Comparison of ENCODE assay signal across 9 cellular contexts in genomic region chr1:109201123-109201703, GRCh38. TPM values are rescaled to one million over a fixed set of nuclear protein-coding genes. Genes with fewer than 3 reads are reported as not detected.
DNase-seq lines count a peak whose midpoint lies in the region; ATAC-seq, FAIRE-seq and TF ChIP-seq lines count a peak whose summit lies in the region.
"Had no signal": no experiment of that assay in that cellular context is flagged by ENCODE, and none has a peak within 500 bp of the region (broad histone marks: within the 10 kb centered on the region; RNA-seq: fewer than 3 reads in every experiment).

No MANE protein-coding gene starts in this region.

- TF ChIP-seq POLR2A in breast epithelium (IDR thresholded peaks at IDR 0.05) (no peak), HepG2 (IDR thresholded peaks at IDR 0.05; ENCODE audit: insufficient read depth in 1 of 2, low read depth in 2 of 2, low read length in 2 of 2) (no peak)

- H3K4me3 Mint-ChIP-seq in T-helper 2 cell treated with Interferon-gamma antibody and Interleukin-4, amounts not matched to agents 5 μg/mL and 100 μg/mL, for 36 hours, result no peak overlapping the region
- H3K4me3 Mint-ChIP-seq: T-cell had no signal

- H3K9me3 Mint-ChIP-seq in T-helper 2 cell treated with Interferon-gamma antibody and Interleukin-4, amounts not matched to agents 5 μg/mL and 100 μg/mL, for 36 hours, result no peaks in the 10 kb centered on the region
- H3K9me3 Mint-ChIP-seq: T-cell had no signal

- DNase-seq in EH (ENCODE audit: low read depth) (peak; percentile 80), HUDEP-2 (lab: John Stamatoyannopoulos, UW; ENCODE audit: unreplicated experiment in 76 of 76) (peak in 57 of 76 experiments; percentile 12 to 76 (median 50)), breast epithelium (ENCODE audit: low spot score in 2 of 2) (no peak), HepG2 (ENCODE audit: low spot score) (peak; percentile 49), NCI-H2029 (lab: John Stamatoyannopoulos, UW) (no peak)
- peak; percentile 73 for DNase-seq in T-helper 2 cell treated with Interferon-gamma antibody and Interleukin-4, amounts not matched to agents 5 μg/mL and 100 μg/mL, for 36 hours (ENCODE audit: low spot score)
- DNase-seq in stimulated activated CD8-positive, alpha-beta memory T cell treated with anti-CD3 and anti-CD28 coated beads, Interleukin-4, amount 100 ng/mL, for 48 hours, result peak; percentile 84

- no peaks in the 10 kb centered on the region for H3K36me3 ChIP-seq in breast epithelium
- no peaks in the 10 kb centered on the region for H3K36me3 ChIP-seq in HepG2 (replicated peaks in 1 of 2; ENCODE audit: control insufficient read depth in 1 of 2, insufficient read depth in 2 of 2, low read length in 2 of 2)

- H3K9ac ChIP-seq in HepG2 (ENCODE audit: insufficient read depth, low read depth, low read length), result no peak overlapping the region

- TF ChIP-seq CTCF in breast epithelium (IDR thresholded peaks at IDR 0.05) (peak in 2 of 3 donors; percentile 21 to 41), HepG2 (CRISPR knock-in tag; IDR thresholded peaks at IDR 0.05) (peak; percentile 79)

- peak; percentile 57 for FAIRE-seq in HepG2 (lab: Jason Lieb, UNC)

- TF ChIP-seq RAD21 in HepG2 (CRISPR knock-in tag; IDR thresholded peaks at IDR 0.05), result 0 out of 2 replicates have a peak, but pooled peaks have one; percentile 23

- intact Hi-C loops in breast epithelium (cut with DNase I; ENCODE audit: low total_unique reads), result no loop called here
- intact Hi-C loops in HepG2 (cut with micrococcal nuclease; ENCODE audit: unreplicated experiment), result loop anchor here (1.0 to 5.0 kb wide), 2 partner anchors 36 to 62 kb away; no protein-coding TSS in a partner anchor

- H3K27ac ChIP-seq in breast epithelium (peak overlapping the region in 1 of 2 donors; percentile 28), HepG2 (ENCODE audit: extremely low read length, insufficient read depth, low read length) (no peak overlapping the region)

- H3K36me3 Mint-ChIP-seq in T-helper 2 cell treated with Interferon-gamma antibody and Interleukin-4, amounts not matched to agents 5 μg/mL and 100 μg/mL, for 36 hours (ENCODE audit: low read depth), result no peaks in the 10 kb centered on the region

- H3K4me1 Mint-ChIP-seq in T-helper 2 cell treated with Interferon-gamma antibody and Interleukin-4, amounts not matched to agents 5 μg/mL and 100 μg/mL, for 36 hours (ENCODE audit: low read depth), result peaks cover 21% of the 10 kb centered on the region

- H3K9me3 ChIP-seq in breast epithelium (no peaks in the 10 kb centered on the region), HepG2 (ENCODE audit: low read length) (no peaks in the 10 kb centered on the region)

- peak; percentile 65 for ATAC-seq in HepG2
- ATAC-seq in HG03175 (IDR thresholded peaks at IDR 0.05; ENCODE audit: unreplicated experiment), result no peak
- ATAC-seq: T-cell had no signal

- H4K20me1 ChIP-seq in HepG2 (ENCODE audit: insufficient read depth, low read length), result no peaks in the 10 kb centered on the region

- WGBS in HepG2 (ENCODE audit: low lambda C conversion rate), result 42% methylated on average over 2 of the region's 2 CpGs

- POLR2A ChIA-PET in HepG2 (lab: Yijun Ruan, JAX), result interaction anchor here (0.7 to 1.0 kb wide), 2 partner anchors 12 to 13 kb away, joined by 4 read pairs; partner anchors contain the start of gene SARS1

- H3K27ac Mint-ChIP-seq in T-helper 2 cell treated with Interferon-gamma antibody and Interleukin-4, amounts not matched to agents 5 μg/mL and 100 μg/mL, for 36 hours, result peak overlapping the region; percentile 11
- H3K27ac Mint-ChIP-seq: T-cell had no signal

- H2AFZ ChIP-seq in HepG2 (ENCODE audit: low read length), result no peak overlapping the region

- no TSS peak for BruUV-seq in HepG2 (replicated peaks; lab: Mats Ljungman, UMichigan)

- H3K79me2 ChIP-seq in HepG2 (ENCODE audit: insufficient read depth, low read length), result no peaks in the 10 kb centered on the region

- H3K4me3 ChIP-seq in breast epithelium (no peak overlapping the region), HepG2 (replicated peaks in 1 of 3; ENCODE audit: insufficient read depth in 1 of 3, low read depth in 2 of 3, low read length in 3 of 3) (no peak overlapping the region)

- no peaks in the 10 kb centered on the region for H3K27me3 ChIP-seq in breast epithelium
- no peaks in the 10 kb centered on the region for H3K27me3 ChIP-seq in HepG2 (ENCODE audit: control insufficient read depth in 1 of 2, insufficient read depth in 2 of 2, low read length in 2 of 2)

- no peaks in the 10 kb centered on the region for H3K27me3 Mint-ChIP-seq in T-helper 2 cell treated with Interferon-gamma antibody and Interleukin-4, amounts not matched to agents 5 μg/mL and 100 μg/mL, for 36 hours (ENCODE audit: low read depth)
- H3K27me3 Mint-ChIP-seq: T-cell had no signal

- TF ChIP-seq EP300 in HepG2 (IDR thresholded peaks at IDR 0.05; ENCODE audit: low read depth in 2 of 2, low read length in 2 of 2) (no peak), HepG2 (CRISPR knock-in tag; IDR thresholded peaks at IDR 0.05; ENCODE audit: borderline replicate concordance) (no peak)

- no peak overlapping the region for H3K4me2 ChIP-seq in HepG2 (ENCODE audit: low read depth, low read length)

- CTCF ChIA-PET in HepG2 (lab: Yijun Ruan, JAX; ENCODE audit: low intra/inter-chr PET ratio, low total read pairs), result interaction anchor here (1.6 to 1.7 kb wide), 2 partner anchors 53 to 62 kb away, joined by 3 to 7 read pairs; no protein-coding TSS in a partner anchor

- H3K4me1 ChIP-seq in breast epithelium (no peaks in the 10 kb centered on the region), HepG2 (ENCODE audit: insufficient read depth, low read length) (peaks cover 28% of the 10 kb centered on the region)

- in situ Hi-C loops in HepG2 (cut with HindIII; ENCODE audit: extremely low pct_ligation_motif_present, low pct_unique_long_range_greater_than_20kb), result loop anchor here (5.0 kb wide), 1 partner anchor 61 kb away; no protein-coding TSS in a partner anchor

TF ChIP-seq in HepG2, 621 proteins besides CTCF, POLR2A, EP300 and RAD21 (continues in another document):
- TF ChIP-seq SMC3 (IDR thresholded peaks at IDR 0.05; ENCODE audit: low read length) (peak; percentile 59; the same call in 1 of the 2 replicates), PAX8 (CRISPR knock-in tag; IDR thresholded peaks at IDR 0.05; ENCODE audit: borderline replicate concordance) (no peak), STAG1 (CRISPR knock-in tag; IDR thresholded peaks at IDR 0.05) (peak; percentile 68), PHF21A (CRISPR knock-in tag; IDR thresholded peaks at IDR 0.05) (no peak), SAP130 (CRISPR knock-in tag; IDR thresholded peaks at IDR 0.05; ENCODE audit: low read depth) (peak; percentile 20; the same call in 1 of the 2 replicates), FOSL2 (CRISPR knock-in tag; IDR thresholded peaks at IDR 0.05) (peak; percentile 30; the same call in 1 of the 2 replicates)

RNA-seq across cellular contexts. Expression of gene SARS1, which starts 12.5 kb away (rescaled TPM):
- total RNA-seq in breast epithelium (100 to 1,000 TPM; 146 to 172 (median 161) TPM), HepG2 (2016; rRNA removed; fragmentation: Illumina TruSeq; extraction: Trizol) (134 and 166 TPM in 2 replicates)
- 35.5 and 37.6 TPM in 2 replicates for total RNA-seq in HepG2 (2016; cell fraction: cytosol; rRNA removed; fragmentation: Illumina TruSeq; extraction: Trizol; ENCODE audit: low read depth)
- 133 and 171 TPM in 2 replicates for total RNA-seq in HepG2 (2016; cell fraction: insoluble cytoplasmic fraction; rRNA removed; fragmentation: Illumina TruSeq; extraction: Trizol)
- total RNA-seq in HepG2 (2016; cell fraction: membrane; rRNA removed; fragmentation: Illumina TruSeq; extraction: Trizol), result 59.1 and 63.3 TPM in 2 replicates
- 64.5 and 74.2 TPM in 2 replicates for total RNA-seq in HepG2 (2016; cell fraction: nucleus; rRNA removed; fragmentation: Illumina TruSeq; extraction: Trizol)
- 103 and 142 TPM in 2 replicates for polyA plus RNA-seq in HepG2 (2011; rRNA removed)
- 112 and 159 TPM in 2 replicates for polyA plus RNA-seq in HepG2 (2011; cell fraction: cytosol; rRNA removed)
- 105 and 142 TPM in 2 replicates for polyA plus RNA-seq in HepG2 (2011; cell fraction: nucleus; rRNA removed)
- polyA plus RNA-seq in HepG2 (2012), result 149 and 254 TPM in 2 replicates
- polyA plus RNA-seq in HepG2 (2016; cell fraction: cytosol; fragmentation: Illumina TruSeq; extraction: Trizol; ENCODE audit: low read depth), result 26.3 and 26.7 TPM in 2 replicates
- polyA plus RNA-seq in HepG2 (2016; cell fraction: insoluble cytoplasmic fraction; fragmentation: Illumina TruSeq; extraction: Trizol; ENCODE audit: low read depth), result 147 and 154 TPM in 2 replicates
- 40.9 and 46.0 TPM in 2 replicates for polyA plus RNA-seq in HepG2 (2016; cell fraction: membrane; fragmentation: Illumina TruSeq; extraction: Trizol; ENCODE audit: low read depth)
- 89.4 and 93.0 TPM in 2 replicates for polyA plus RNA-seq in HepG2 (2016; cell fraction: nucleus; fragmentation: Illumina TruSeq; extraction: Trizol; ENCODE audit: insufficient read depth, low read depth)
- 99.8 and 124 TPM in 2 replicates for polyA minus RNA-seq in HepG2 (2011; rRNA and poly(A)+ RNA removed; ENCODE audit: low replicate concordance)
- 50.9 and 77.1 TPM in 2 replicates for polyA minus RNA-seq in HepG2 (2011; cell fraction: cytosol; rRNA and poly(A)+ RNA removed)
- 83.3 and 131 TPM in 2 replicates for polyA minus RNA-seq in HepG2 (2011; cell fraction: nucleus; rRNA and poly(A)+ RNA removed)

RNA-seq across cellular contexts. Expression of gene CELSR2, which starts 48.1 kb away (rescaled TPM):
- total RNA-seq in breast epithelium (10 to 100 TPM in 2 of 3 donors, 1 to 10 TPM in 1; 1.3 to 19.5 (median 13.8) TPM), HepG2 (2016; rRNA removed; fragmentation: Illumina TruSeq; extraction: Trizol) (3.1 and 4.0 TPM in 2 replicates)
- total RNA-seq in HepG2 (2016; cell fraction: cytosol; rRNA removed; fragmentation: Illumina TruSeq; extraction: Trizol; ENCODE audit: low read depth), result 1.9 and 2.7 TPM in 2 replicates
- 2.4 and 4.3 TPM in 2 replicates for total RNA-seq in HepG2 (2016; cell fraction: insoluble cytoplasmic fraction; rRNA removed; fragmentation: Illumina TruSeq; extraction: Trizol)
- 1.9 and 2.3 TPM in 2 replicates for total RNA-seq in HepG2 (2016; cell fraction: membrane; rRNA removed; fragmentation: Illumina TruSeq; extraction: Trizol)
- total RNA-seq in HepG2 (2016; cell fraction: nucleus; rRNA removed; fragmentation: Illumina TruSeq; extraction: Trizol), result 7.6 and 9.5 TPM in 2 replicates
- 6.6 and 7.8 TPM in 2 replicates for polyA plus RNA-seq in HepG2 (2011; rRNA removed)
- polyA plus RNA-seq in HepG2 (2011; cell fraction: cytosol; rRNA removed), result 3.6 and 4.4 TPM in 2 replicates
- 23.5 and 27.3 TPM in 2 replicates for polyA plus RNA-seq in HepG2 (2011; cell fraction: nucleus; rRNA removed)
- polyA plus RNA-seq in HepG2 (2012), result 5.9 and 7.3 TPM in 2 replicates
- polyA plus RNA-seq in HepG2 (2016; cell fraction: cytosol; fragmentation: Illumina TruSeq; extraction: Trizol; ENCODE audit: low read depth), result 0.35 and 0.41 TPM in 2 replicates
- polyA plus RNA-seq in HepG2 (2016; cell fraction: insoluble cytoplasmic fraction; fragmentation: Illumina TruSeq; extraction: Trizol; ENCODE audit: low read depth), result 2.4 and 3.9 TPM in 2 replicates
- 0.68 TPM in 2 replicates for polyA plus RNA-seq in HepG2 (2016; cell fraction: membrane; fragmentation: Illumina TruSeq; extraction: Trizol; ENCODE audit: low read depth)
- polyA plus RNA-seq in HepG2 (2016; cell fraction: nucleus; fragmentation: Illumina TruSeq; extraction: Trizol; ENCODE audit: insufficient read depth, low read depth), result 18.1 and 20.4 TPM in 2 replicates
- 25.8 and 30.0 TPM in 2 replicates for polyA minus RNA-seq in HepG2 (2011; rRNA and poly(A)+ RNA removed; ENCODE audit: low replicate concordance)
- polyA minus RNA-seq in HepG2 (2011; cell fraction: cytosol; rRNA and poly(A)+ RNA removed), result 7.9 and 9.1 TPM in 2 replicates
- 13.4 and 15.3 TPM in 2 replicates for polyA minus RNA-seq in HepG2 (2011; cell fraction: nucleus; rRNA and poly(A)+ RNA removed)

Comparison
In these comparisons a context has a peak if more than half of its experiments do, and no peak if none do; other contexts are left out.
1. DNase-seq: peak in EH (single experiment), HUDEP-2 (57 of 76), T-helper 2 cell treated with Interferon-gamma antibody and Interleukin-4, amounts not matched to agents 5 μg/mL and 100 μg/mL, for 36 hours (single experiment), HepG2 (single experiment) and stimulated activated CD8-positive, alpha-beta memory T cell treated with anti-CD3 and anti-CD28 coated beads, Interleukin-4, amount 100 ng/mL, for 48 hours (single experiment); none in breast epithelium (0 of 2) and NCI-H2029 (single experiment).